8 cellular contexts compared by ENCODE assay signal in the genomic region with DNA sequence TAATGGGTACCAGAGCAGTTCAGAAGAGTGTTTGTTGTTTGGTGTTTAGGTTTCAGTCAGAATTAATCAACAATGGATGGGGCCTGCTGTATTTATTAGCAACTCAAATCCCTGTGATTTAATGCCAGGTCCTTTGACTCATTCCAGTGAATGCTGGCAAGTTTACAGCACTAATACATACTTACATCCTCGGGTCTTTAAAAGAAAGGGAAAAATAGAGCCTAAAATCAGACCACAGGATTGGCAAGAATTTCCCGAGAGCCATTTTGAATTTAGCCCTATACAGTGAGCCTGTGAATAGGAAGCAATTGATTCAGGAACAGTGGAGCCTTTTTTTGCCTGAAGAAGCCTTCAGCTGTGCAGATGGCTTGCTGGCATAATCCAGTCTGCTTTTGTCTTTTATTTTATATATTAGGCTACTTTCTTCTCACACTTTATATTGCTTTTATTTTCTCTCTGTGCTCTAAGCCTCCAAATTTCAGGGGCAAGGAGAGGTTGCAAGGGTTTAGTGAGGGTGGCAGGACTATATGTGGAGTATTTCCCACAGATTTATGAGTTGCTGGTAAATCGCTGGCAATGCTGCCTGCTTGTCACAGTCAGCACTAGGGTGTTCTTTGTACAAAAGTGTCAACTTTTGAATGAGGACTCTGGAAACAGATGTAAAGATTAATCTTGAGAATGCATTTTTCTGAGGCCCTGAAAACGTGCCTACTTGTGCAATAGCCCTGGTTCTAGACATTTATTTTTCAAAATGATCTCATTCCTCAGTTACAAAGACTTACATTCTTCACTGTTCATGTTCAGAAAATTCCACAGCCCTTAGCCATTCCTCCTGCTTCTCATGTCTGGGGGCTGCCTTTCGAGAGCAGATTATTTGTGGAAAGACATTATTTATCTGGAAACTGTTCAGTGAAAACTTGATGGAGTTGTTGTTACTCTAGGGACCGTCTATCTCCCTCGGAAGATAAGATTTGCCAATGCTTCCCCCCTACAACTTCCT.
DNase-seq lines count a peak whose midpoint lies in the region; ATAC-seq and TF ChIP-seq lines count a peak whose summit lies in the region.

No MANE protein-coding gene starts in this region.

- no peaks in the 10 kb centered on the region for H3K9me3 ChIP-seq in ascending aorta
- no peaks in the 10 kb centered on the region for H3K9me3 ChIP-seq in cardiac muscle cell (ENCODE audit: low read depth)
- no peaks in the 10 kb centered on the region for H3K9me3 ChIP-seq in psoas muscle

- H3K4me1 ChIP-seq in ascending aorta, result peaks cover 0 to 7% of the 10 kb centered on the region in 2 donors
- no peaks in the 10 kb centered on the region for H3K4me1 ChIP-seq in cardiac muscle cell (ENCODE audit: low read depth)
- no peaks in the 10 kb centered on the region for H3K4me1 ChIP-seq in psoas muscle

- no peaks in the 10 kb centered on the region for H3K36me3 ChIP-seq in ascending aorta
- H3K36me3 ChIP-seq in cardiac muscle cell, result no peaks in the 10 kb centered on the region
- H3K36me3 ChIP-seq in psoas muscle (ENCODE audit: insufficient read depth in 1 of 2, low read depth in 1 of 2), result no peaks in the 10 kb centered on the region

- TF ChIP-seq CTCF in ascending aorta (IDR thresholded peaks at IDR 0.05), result no peak
- no peak for TF ChIP-seq CTCF in cardiac muscle cell (IDR thresholded peaks at IDR 0.05; ENCODE audit: low read depth, low read length)
- no peak for TF ChIP-seq CTCF in psoas muscle (IDR thresholded peaks at IDR 0.05)

- DNase-seq in COLO829 (ENCODE audit: low spot score) (peak; percentile 91), ascending aorta (ENCODE audit: low spot score in 2 of 2) (no peak), cardiac muscle cell (ENCODE audit: low read depth in 1 of 2, low spot score in 1 of 2) (peak; percentile 2 to 98), psoas muscle (no peak), posterior vena cava (ENCODE audit: low spot score) (no peak), NCI-H1694 (lab: John Stamatoyannopoulos, UW) (no peak)

- intact Hi-C loops in ascending aorta (cut with DNase I) (no loop called here), psoas muscle (cut with DNase I) (no loop called here), posterior vena cava (cut with DNase I) (no loop called here)

- H3K27ac ChIP-seq in ascending aorta, result peak overlapping the region; percentile 63 to 70
- peak overlapping the region; percentile 55 for H3K27ac ChIP-seq in cardiac muscle cell
- peak overlapping the region; percentile 34 for H3K27ac ChIP-seq in psoas muscle

- H3K27me3 ChIP-seq in ascending aorta (no peaks in the 10 kb centered on the region), cardiac muscle cell (no peaks in the 10 kb centered on the region), psoas muscle (ENCODE audit: insufficient read depth in 3 of 3, low read length in 2 of 3) (no peaks in the 10 kb centered on the region)

- peak in 1 of 4 donors; percentile 22 for ATAC-seq in psoas muscle
- ATAC-seq in HG03469 (IDR thresholded peaks at IDR 0.05; ENCODE audit: unreplicated experiment), result no peak
- no peak for ATAC-seq in GM21786 (IDR thresholded peaks at IDR 0.05; ENCODE audit: unreplicated experiment)

- WGBS in psoas muscle, 3 donors, result 31 to 58% (median 44%) methylated on average over 7 of the region's 7 CpGs

- H3K4me3 ChIP-seq in ascending aorta, result peak overlapping the region in 1 of 2 donors; percentile 29
- H3K4me3 ChIP-seq in cardiac muscle cell, result no peak overlapping the region
- H3K4me3 ChIP-seq in psoas muscle, result no peak overlapping the region

Comparison
In these comparisons a context has a peak if more than half of its experiments do, and no peak if none do; other contexts are left out.
1. DNase-seq: peak in COLO829 (single experiment) and cardiac muscle cell (2 of 2); none in ascending aorta (0 of 2), psoas muscle (0 of 2), posterior vena cava (single experiment) and NCI-H1694 (single experiment).
2. Peak in every context shown above with its lines, with median percentiles within 50 percentile points of each other: H3K27ac ChIP-seq.